9 cellular contexts compared by ENCODE assay signal in genomic region chr3:143455480-143455879, GRCh38.
"Had no signal": no experiment of that assay in that cellular context is flagged by ENCODE, and none has a peak within 500 bp of the region (broad histone marks: within the 10 kb centered on the region; RNA-seq: fewer than 3 reads in every experiment).

No MANE protein-coding gene starts in this region.

- H3K9me3 ChIP-seq: HAP-1 had no signal

- H3K4me3 ChIP-seq: GM23248, HAP-1 had no signal

- DNase-seq: GM23248, GOT3, H7, HFFc6, KBM-7 had no signal

- H3K4me1 ChIP-seq: HAP-1 had no signal

- H3K27ac ChIP-seq: GM23248, HL-60 had no signal

- H3K36me3 ChIP-seq: HAP-1 had no signal

- H2AFZ ChIP-seq: GM23248 had no signal

- H3K9ac ChIP-seq: GM23248 had no signal

- FAIRE-seq: HepG2 had no signal

- ATAC-seq: HCT116, HepG2 had no signal
